Comparison of ENCODE assay signal across 9 cellular contexts in genomic region chr4:123411976-123412589, GRCh38. TPM values are rescaled to one million over a fixed set of nuclear protein-coding genes. Genes with fewer than 3 reads are reported as not detected.
DNase-seq lines count a peak whose midpoint lies in the region; ATAC-seq, FAIRE-seq and TF ChIP-seq lines count a peak whose summit lies in the region.
"Had no signal": no experiment of that assay in that cellular context is flagged by ENCODE, and none has a peak within 500 bp of the region (broad histone marks: within the 10 kb centered on the region; RNA-seq: fewer than 3 reads in every experiment).

No MANE protein-coding gene starts in this region.

- no peak for DNase-seq in GM12892 (ENCODE audit: insufficient read length)
- DNase-seq in endodermal cell = no peak
- DNase-seq in adrenal gland = no peak
- DNase-seq in esophagus squamous epithelium (lab: John Stamatoyannopoulos, UW) = no peak
- DNase-seq in right atrium auricular region (ENCODE audit: low spot score) = no peak
- DNase-seq in chondrocyte (ENCODE audit: low spot score) = no peak

- TF ChIP-seq CTCF in endodermal cell (conservative IDR thresholded peaks at IDR 0.05) (no peak), adrenal gland (IDR thresholded peaks at IDR 0.05) (no peak), esophagus squamous epithelium (IDR thresholded peaks at IDR 0.05) (no peak), right atrium auricular region (IDR thresholded peaks at IDR 0.05) (no peak), chondrocyte (IDR thresholded peaks at IDR 0.05) (no peak)

- no peaks in the 10 kb centered on the region for H3K36me3 ChIP-seq in endodermal cell (ENCODE audit: control insufficient read depth, insufficient read depth, low read length)
- no peaks in the 10 kb centered on the region for H3K36me3 ChIP-seq in adrenal gland (replicated peaks in 1 of 2)
- H3K36me3 ChIP-seq in esophagus squamous epithelium = no peaks in the 10 kb centered on the region
- H3K36me3 ChIP-seq in right atrium auricular region = peaks cover 8% of the 10 kb centered on the region

- FAIRE-seq in GM12892 (lab: Jason Lieb, UNC) = peak; percentile 57

- H3K9ac ChIP-seq in endodermal cell (ENCODE audit: extremely low read depth, low read length, poor library complexity, severe bottlenecking) = no peak overlapping the region

- H3K27me3 Mint-ChIP-seq in endodermal cell (ENCODE audit: insufficient read depth) = no peaks in the 10 kb centered on the region
- no peaks in the 10 kb centered on the region for H3K27me3 Mint-ChIP-seq in chondrocyte (ENCODE audit: low read depth)
- H3K27me3 Mint-ChIP-seq: central memory CD8-positive, alpha-beta T cell had no signal

- H3K27ac ChIP-seq in endodermal cell (ENCODE audit: low read depth, low read length) = peak overlapping the region; percentile 11
- peak overlapping the region in 2 of 5 donors; percentile 10 to 26 for H3K27ac ChIP-seq in adrenal gland
- no peak overlapping the region for H3K27ac ChIP-seq in esophagus squamous epithelium
- no peak overlapping the region for H3K27ac ChIP-seq in right atrium auricular region

- ATAC-seq in GM21360 (IDR thresholded peaks at IDR 0.05; ENCODE audit: unreplicated experiment) (peak; percentile 88), HG03378 (IDR thresholded peaks at IDR 0.05; ENCODE audit: unreplicated experiment) (peak; percentile 93)

- H3K9me3 ChIP-seq in endodermal cell (ENCODE audit: control insufficient read depth, low read length) (no peaks in the 10 kb centered on the region), adrenal gland (replicated peaks in 1 of 3) (no peaks in the 10 kb centered on the region), esophagus squamous epithelium (no peaks in the 10 kb centered on the region), right atrium auricular region (no peaks in the 10 kb centered on the region)

- no peak overlapping the region for H3K4me3 Mint-ChIP-seq in endodermal cell
- H3K4me3 Mint-ChIP-seq in chondrocyte (ENCODE audit: unreplicated experiment) = no peak overlapping the region
- H3K4me3 Mint-ChIP-seq: central memory CD8-positive, alpha-beta T cell had no signal

- H3K4me3 ChIP-seq in endodermal cell (ENCODE audit: low read length) (no peak overlapping the region), adrenal gland (no peak overlapping the region), esophagus squamous epithelium (no peak overlapping the region), right atrium auricular region (no peak overlapping the region)

- no peaks in the 10 kb centered on the region for H3K9me3 Mint-ChIP-seq in endodermal cell
- no peaks in the 10 kb centered on the region for H3K9me3 Mint-ChIP-seq in chondrocyte (ENCODE audit: low read depth)
- H3K9me3 Mint-ChIP-seq: central memory CD8-positive, alpha-beta T cell had no signal

- 84 to 90% methylated on average over 2 to 5 of the region's 5 CpGs for WGBS in endodermal cell (ENCODE audit: insufficient coverage in 1 of 2, insufficient read length in 1 of 2), 2 experiments
- WGBS in adrenal gland, 4 donors = 40 to 55% (median 48%) methylated on average over 5 of the region's 5 CpGs
- 38 to 49% methylated on average over 5 of the region's 5 CpGs for WGBS in esophagus squamous epithelium, 2 donors

- TF ChIP-seq POLR2A in GM12892 (IDR thresholded peaks at IDR 0.05; ENCODE audit: low read depth, low read length) (no peak), adrenal gland (IDR thresholded peaks at IDR 0.05) (no peak), esophagus squamous epithelium (IDR thresholded peaks at IDR 0.05) (no peak)

- H3K27ac Mint-ChIP-seq in endodermal cell = peak overlapping the region; percentile 18
- no peak overlapping the region for H3K27ac Mint-ChIP-seq in chondrocyte (ENCODE audit: unreplicated experiment)

- H3K4me1 ChIP-seq in endodermal cell (ENCODE audit: control insufficient read depth, insufficient read depth, low read length) (peaks cover 12% of the 10 kb centered on the region), adrenal gland (replicated peaks in 1 of 2) (peaks cover 0 to 14% of the 10 kb centered on the region in 2 donors), esophagus squamous epithelium (peaks cover 0 to 30% (median 0%) of the 10 kb centered on the region in 3 donors), right atrium auricular region (peaks cover 0 to 1% of the 10 kb centered on the region in 2 donors)

- H3K4me1 Mint-ChIP-seq in endodermal cell = peaks cover 27% of the 10 kb centered on the region
- H3K4me1 Mint-ChIP-seq in chondrocyte (ENCODE audit: low read depth) = peaks cover 31% of the 10 kb centered on the region
- H3K4me1 Mint-ChIP-seq: central memory CD8-positive, alpha-beta T cell had no signal

- H3K36me3 Mint-ChIP-seq in endodermal cell (ENCODE audit: low read depth) (no peaks in the 10 kb centered on the region), chondrocyte (ENCODE audit: low read depth) (no peaks in the 10 kb centered on the region)

- no peaks in the 10 kb centered on the region for H3K27me3 ChIP-seq in endodermal cell (ENCODE audit: control insufficient read depth, insufficient read depth, low read length, poor library complexity, severe bottlenecking)
- no peaks in the 10 kb centered on the region for H3K27me3 ChIP-seq in adrenal gland
- no peaks in the 10 kb centered on the region for H3K27me3 ChIP-seq in esophagus squamous epithelium
- H3K27me3 ChIP-seq in right atrium auricular region = no peaks in the 10 kb centered on the region

- intact Hi-C loops in adrenal gland (cut with DNase I) (no loop called here), esophagus squamous epithelium (cut with DNase I) (no loop called here)

RNA-seq across cellular contexts. Expression of gene SPRY1, which starts 15.5 kb away (rescaled TPM):
- polyA plus RNA-seq in GM12892 (2012; ENCODE audit: missing spikeins) = 1.1 TPM
- total RNA-seq in endodermal cell (10 to 100 TPM in 1 of 2 donors, 1 to 10 TPM in 1; 9.1 to 18.5 TPM), adrenal gland (10 to 100 TPM; 45.1 to 95.6 (median 71.9) TPM), esophagus squamous epithelium (10 to 100 TPM; 14.2 to 60.3 (median 23.2) TPM), right atrium auricular region (100 to 1,000 TPM in 1 of 2 donors, 10 to 100 TPM in 1; 50.0 to 118 TPM), chondrocyte (28.4 to 61.4 TPM (median 54.2 TPM) in 3 replicates)
- polyA plus RNA-seq in endodermal cell (2013, experiment 1 of 2) = 43.0 TPM
- polyA plus RNA-seq in endodermal cell (2013, experiment 2 of 2) = 53.3 TPM
- 10 to 100 TPM; 22.3 to 35.4 (median 28.4) TPM for polyA plus RNA-seq in adrenal gland
